Comparison of ENCODE assay signal across 7 cellular contexts in the genomic region with DNA sequence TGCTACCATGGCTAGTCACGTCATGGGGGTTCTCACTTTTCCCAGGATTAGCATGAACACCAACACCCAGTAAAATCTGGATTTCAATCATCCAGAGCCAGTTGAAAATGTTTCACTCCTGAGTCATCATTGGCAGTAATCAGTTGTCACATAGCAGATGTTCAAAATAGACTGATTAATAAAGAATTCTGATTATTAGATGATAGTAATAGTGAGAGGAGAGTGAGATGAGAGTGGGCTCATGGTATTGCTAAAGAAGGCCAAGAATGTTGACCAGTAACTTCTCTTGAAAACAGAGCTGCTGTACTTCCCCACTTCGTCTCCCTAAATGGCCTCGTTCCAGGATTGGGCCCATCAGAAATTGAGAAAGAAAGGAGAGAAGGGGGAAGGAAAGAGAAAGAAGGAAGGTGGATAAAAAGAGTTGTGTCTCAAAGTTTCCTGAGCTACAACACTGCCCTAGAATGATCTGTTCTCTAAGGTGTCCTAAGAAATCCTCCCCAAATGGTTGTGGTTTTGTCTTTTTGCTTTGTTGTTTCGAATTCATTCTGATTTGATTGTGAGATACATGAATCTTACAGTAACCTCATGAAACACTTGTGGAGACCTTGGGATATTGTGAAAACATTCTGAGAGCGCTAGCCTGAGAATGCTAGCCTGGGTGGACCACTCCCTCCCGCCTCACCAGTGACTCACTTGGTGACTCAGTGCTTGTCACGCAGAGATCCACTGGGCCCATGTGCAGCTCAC.
DNase-seq lines count a peak whose midpoint lies in the region; ATAC-seq, FAIRE-seq and TF ChIP-seq lines count a peak whose summit lies in the region.

No MANE protein-coding gene starts in this region.

- FAIRE-seq in GM12891 (lab: Jason Lieb, UNC): no peak

- no peak for TF ChIP-seq CTCF in epithelial cell of proximal tubule (conservative IDR thresholded peaks at IDR 0.05; ENCODE audit: low read depth, low read length)
- TF ChIP-seq CTCF in gastrocnemius medialis (IDR thresholded peaks at IDR 0.05 in 4 of 5, conservative IDR thresholded peaks at IDR 0.05 in 1 of 5): no peak

- H3K27me3 ChIP-seq in gastrocnemius medialis: peaks cover 0 to 4% (median 0%) of the 10 kb centered on the region in 3 donors

- H3K27ac ChIP-seq in gastrocnemius medialis: peak overlapping the region; percentile 37 to 50 (median 47)

- DNase-seq in HT1080 (ENCODE audit: low read depth) (peak; percentile 99), epithelial cell of proximal tubule (ENCODE audit: low read depth) (peak; percentile 96), gastrocnemius medialis (peak; percentile 35 to 64), GM12891 (ENCODE audit: insufficient read length, low spot score) (no peak), DMS153 treated with DMSO at 0.1 percent for 48 hours (lab: John Stamatoyannopoulos, UW; ENCODE audit: unreplicated experiment) (no peak), NCI-H2227 (lab: John Stamatoyannopoulos, UW; ENCODE audit: unreplicated experiment) (no peak)
- DNase-seq in activated CD4-positive, alpha-beta T cell treated with anti-CD3 and anti-CD28 coated beads, Interleukin-2, amount 50 U/mL, for 48 hours: peak; percentile 85 to 91

- peak in 1 of 2 donors; percentile 13 for TF ChIP-seq POLR2A in gastrocnemius medialis (IDR thresholded peaks at IDR 0.05)
- no peak for TF ChIP-seq POLR2A in GM12891 (IDR thresholded peaks at IDR 0.05; ENCODE audit: low read depth, low read length)

- no peaks in the 10 kb centered on the region for H3K9me3 ChIP-seq in gastrocnemius medialis

- intact Hi-C loops in gastrocnemius medialis (cut with DNase I; ENCODE audit: low total_unique reads): no loop called here

- peak overlapping the region; percentile 9 for H3K4me3 ChIP-seq in epithelial cell of proximal tubule (ENCODE audit: low read depth, low read length)
- no peak overlapping the region for H3K4me3 ChIP-seq in gastrocnemius medialis

- ATAC-seq in gastrocnemius medialis: peak; percentile 71 to 77

- in situ Hi-C loops in gastrocnemius medialis (cut with MboI; ENCODE audit: low sequenced_read_pairs in 4 of 4): no loop called here

- H3K4me1 ChIP-seq in gastrocnemius medialis: no peaks in the 10 kb centered on the region

- H3K36me3 ChIP-seq in gastrocnemius medialis: no peaks in the 10 kb centered on the region

TF ChIP-seq in GM12891, 5 proteins besides CTCF, POLR2A, EP300 and RAD21:
- TF ChIP-seq SPI1 (IDR thresholded peaks at IDR 0.05; ENCODE audit: low read depth, low read length) (no peak), POU2F2 (IDR thresholded peaks at IDR 0.05; ENCODE audit: low read depth, low read length) (no peak), PAX5 (IDR thresholded peaks at IDR 0.05; ENCODE audit: insufficient read depth, low read length, severe bottlenecking) (no peak), TAF1 (IDR thresholded peaks at IDR 0.05; ENCODE audit: low read depth, low read length) (no peak), POLR2AphosphoS5 (IDR thresholded peaks at IDR 0.05; ENCODE audit: low read depth, low read length) (no peak)

Comparison
In these comparisons a context has a peak if more than half of its experiments do, and no peak if none do; other contexts are left out.
1. DNase-seq: peak in HT1080 (single experiment), activated CD4-positive, alpha-beta T cell treated with anti-CD3 and anti-CD28 coated beads, Interleukin-2, amount 50 U/mL, for 48 hours (2 of 2), epithelial cell of proximal tubule (single experiment) and gastrocnemius medialis (2 of 2); none in GM12891 (single experiment), DMS153 treated with DMSO at 0.1 percent for 48 hours (single experiment) and NCI-H2227 (single experiment).